In the genomic region with DNA sequence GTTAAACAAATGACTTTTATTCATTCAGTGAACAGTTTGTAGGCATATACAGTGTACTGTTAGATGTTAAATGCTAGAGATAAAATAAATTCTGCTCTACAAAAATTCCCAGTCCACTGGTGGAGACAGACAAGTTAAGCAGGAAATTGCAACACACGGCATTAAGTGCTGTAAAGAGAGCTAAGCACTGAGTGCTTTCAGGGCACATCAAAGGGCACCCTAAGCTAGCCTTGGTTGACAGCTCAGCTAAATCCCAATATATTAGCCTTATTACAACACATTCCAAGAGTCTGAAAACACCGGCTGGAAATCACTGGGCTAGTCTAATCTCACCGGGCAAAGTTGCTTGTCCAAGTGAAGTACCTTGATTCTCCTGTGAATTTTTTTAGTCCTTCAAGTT, we compare ENCODE assay signal across 20 cellular contexts. TPM values are rescaled to one million over a fixed set of nuclear protein-coding genes. Genes with fewer than 3 reads are reported as not detected.
DNase-seq lines count a peak whose midpoint lies in the region; TF ChIP-seq lines count a peak whose summit lies in the region.
"Had no signal": no experiment of that assay in that cellular context is flagged by ENCODE, and none has a peak within 500 bp of the region (broad histone marks: within the 10 kb centered on the region; RNA-seq: fewer than 3 reads in every experiment).

No MANE protein-coding gene starts in this region.

- no peak overlapping the region for H3K4me3 ChIP-seq in adipocyte (ENCODE audit: low read length)
- H3K4me3 ChIP-seq in hepatocyte, result no peak overlapping the region
- no peak overlapping the region for H3K4me3 ChIP-seq in thyroid gland (replicated peaks in 1 of 3)
- H3K4me3 ChIP-seq: dorsolateral prefrontal cortex, heart left ventricle, mucosa of descending colon, PC-9, sigmoid colon, testis had no signal

- peak overlapping the region; percentile 33 for H3K27ac ChIP-seq in hepatocyte
- no peak overlapping the region for H3K27ac ChIP-seq in thyroid gland
- H3K27ac ChIP-seq: dorsolateral prefrontal cortex, PC-9, sigmoid colon, testis had no signal

- H3K36me3 ChIP-seq in adipocyte (ENCODE audit: control insufficient read depth, insufficient read depth, low read length, severe bottlenecking), result no peaks in the 10 kb centered on the region
- no peaks in the 10 kb centered on the region for H3K36me3 ChIP-seq in hepatocyte (replicated peaks; ENCODE audit: insufficient read depth, low read depth)
- no peaks in the 10 kb centered on the region for H3K36me3 ChIP-seq in thyroid gland
- H3K36me3 ChIP-seq: sigmoid colon had no signal

- H4K20me1 ChIP-seq in hepatocyte (ENCODE audit: insufficient read depth, poor library complexity, severe bottlenecking), result no peaks in the 10 kb centered on the region

- intact Hi-C loops in thyroid gland (cut with DNase I), result no loop called here

- H3K9ac ChIP-seq in adipocyte (ENCODE audit: low read length), result no peak overlapping the region

- H3K4me2 ChIP-seq in hepatocyte, result peak overlapping the region; percentile 30
- H3K4me2 ChIP-seq: PC-9 had no signal

- TF ChIP-seq CTCF in hepatocyte (IDR thresholded peaks at IDR 0.05; ENCODE audit: poor library complexity) (no peak), thyroid gland (IDR thresholded peaks at IDR 0.05) (no peak)

- DNase-seq in NCI-H510A treated with DMSO at 0.1 percent for 48 hours (lab: John Stamatoyannopoulos, UW), result peak; percentile 41
- no peak for DNase-seq in NCI-H510A (lab: John Stamatoyannopoulos, UW)
- peak; percentile 61 for DNase-seq in adipocyte (ENCODE audit: low read depth)
- DNase-seq in hepatocyte (ENCODE audit: low spot score), result peak; percentile 77
- peak; percentile 9 to 16 for DNase-seq in thyroid gland
- DNase-seq in 8988T, result no peak
- DNase-seq in ACHN, result no peak
- no peak for DNase-seq in NOMO-1 (lab: John Stamatoyannopoulos, UW; ENCODE audit: unreplicated experiment in 2 of 2)
- DNase-seq: activated naive CD4-positive, alpha-beta T cell treated with anti-CD3 and anti-CD28 coated beads, Interleukin-2, amount 50 U/mL, for 16 hours; DMS79; dorsolateral prefrontal cortex; H7; heart left ventricle; KBM-7; mucosa of descending colon; PC-9; sigmoid colon; T-helper 9 cell; testis had no signal

- H3K4me1 ChIP-seq in adipocyte (ENCODE audit: control insufficient read depth, insufficient read depth, low read length), result peaks cover 7% of the 10 kb centered on the region
- peaks cover 5% of the 10 kb centered on the region for H3K4me1 ChIP-seq in hepatocyte (ENCODE audit: insufficient read depth)
- peaks cover 0 to 6% of the 10 kb centered on the region in 2 donors for H3K4me1 ChIP-seq in thyroid gland
- H3K4me1 ChIP-seq: sigmoid colon, testis had no signal

- no peaks in the 10 kb centered on the region for H3K79me2 ChIP-seq in hepatocyte

- no peak overlapping the region for H2AFZ ChIP-seq in hepatocyte
- H2AFZ ChIP-seq: PC-9 had no signal

- in situ Hi-C loops in ACHN (cut with HindIII; ENCODE audit: low pct_ligation_motif_present, low pct_unique_long_range_greater_than_20kb, low sequenced_read_pairs), result no loop called here

- H3K9me2 ChIP-seq in hepatocyte (replicated peaks; ENCODE audit: insufficient read depth), result no peaks in the 10 kb centered on the region

- 11% methylated on average over 3 of the region's 3 CpGs for WGBS in hepatocyte (ENCODE audit: low lambda C conversion rate, missing lambda C conversion rate)
- WGBS in thyroid gland, 2 donors, result 13 to 15% methylated on average over 3 of the region's 3 CpGs

- H3K9me3 ChIP-seq in adipocyte (ENCODE audit: control insufficient read depth, low read length) (no peaks in the 10 kb centered on the region), hepatocyte (ENCODE audit: low read depth) (no peaks in the 10 kb centered on the region), thyroid gland (no peaks in the 10 kb centered on the region)
- H3K9me3 ChIP-seq: heart left ventricle, mucosa of descending colon, sigmoid colon, testis had no signal

- no peak for TF ChIP-seq POLR2A in thyroid gland (IDR thresholded peaks at IDR 0.05)

- H3K27me3 ChIP-seq in adipocyte (replicated peaks; ENCODE audit: control insufficient read depth, insufficient read depth, low read length), result no peaks in the 10 kb centered on the region
- no peaks in the 10 kb centered on the region for H3K27me3 ChIP-seq in hepatocyte
- no peaks in the 10 kb centered on the region for H3K27me3 ChIP-seq in thyroid gland
- H3K27me3 ChIP-seq: dorsolateral prefrontal cortex, heart left ventricle, sigmoid colon, testis had no signal

RNA-seq across cellular contexts. Expression of a gene that starts 55.1 kb away (rescaled TPM):
- total RNA-seq in hepatocyte (12.7 and 20.7 TPM in 2 replicates), thyroid gland (10 to 100 TPM in 3 of 4 donors, 1 to 10 TPM in 1; 2.3 to 35.9 (median 17.6) TPM)
- polyA plus RNA-seq in hepatocyte, result 5.5 and 9.4 TPM in 2 replicates
- total RNA-seq: activated CD8-positive, alpha-beta memory T cell treated with anti-CD3 and anti-CD28 coated beads for 36 hours; PC-9 had no signal

Comparison
In these comparisons a context has a peak if more than half of its experiments do, and no peak if none do; other contexts are left out.
1. DNase-seq: peak in NCI-H510A treated with DMSO at 0.1 percent for 48 hours (single experiment), adipocyte (single experiment), hepatocyte (single experiment) and thyroid gland (2 of 2); none in NCI-H510A (single experiment), 8988T (single experiment), ACHN (single experiment) and NOMO-1 (0 of 2).